Comparison of ENCODE assay signal across 10 cellular contexts in genomic region chr15:70505971-70506887, GRCh38.
DNase-seq lines count a peak whose midpoint lies in the region; ATAC-seq and TF ChIP-seq lines count a peak whose summit lies in the region.
"Had no signal": no experiment of that assay in that cellular context is flagged by ENCODE, and none has a peak within 500 bp of the region (broad histone marks: within the 10 kb centered on the region; RNA-seq: fewer than 3 reads in every experiment).

No MANE protein-coding gene starts in this region.

- H3K4me1 ChIP-seq in BLaER1 treated with 17β-estradiol and CSF1 and Interleukin-3, amounts not matched to agents 10 nM and 100 nM = peaks cover 50 to 88% (median 63%) of the 10 kb centered on the region in 10 experiments
- peaks cover 59% of the 10 kb centered on the region for H3K4me1 ChIP-seq in RWPE2 (ENCODE audit: insufficient read depth, poor library complexity, severe bottlenecking)
- peaks cover 34% of the 10 kb centered on the region for H3K4me1 ChIP-seq in suprapubic skin
- peaks cover 7 to 35% of the 10 kb centered on the region in 2 donors for H3K4me1 ChIP-seq in gastrocnemius medialis
- H3K4me1 ChIP-seq: right lobe of liver had no signal

- H3K4me3 ChIP-seq in BLaER1 treated with 17β-estradiol and CSF1 and Interleukin-3, amounts not matched to agents 10 nM and 100 nM = no peak overlapping the region
- H3K4me3 ChIP-seq in H7 (ENCODE audit: insufficient read depth, low read depth, low read length) (no peak overlapping the region), RWPE2 (ENCODE audit: severe bottlenecking) (no peak overlapping the region), suprapubic skin (no peak overlapping the region), gastrocnemius medialis (no peak overlapping the region)
- H3K4me3 ChIP-seq: right lobe of liver had no signal

- peaks cover 31 to 59% (median 49%) of the 10 kb centered on the region in 11 experiments for H3K27me3 ChIP-seq in BLaER1 treated with 17β-estradiol and CSF1 and Interleukin-3, amounts not matched to agents 10 nM and 100 nM
- H3K27me3 ChIP-seq in H7 (ENCODE audit: control insufficient read depth, insufficient read depth, low read length) (no peaks in the 10 kb centered on the region), RWPE2 (ENCODE audit: insufficient read depth, poor library complexity, severe bottlenecking) (no peaks in the 10 kb centered on the region), suprapubic skin (no peaks in the 10 kb centered on the region), gastrocnemius medialis (no peaks in the 10 kb centered on the region)
- H3K27me3 ChIP-seq: right lobe of liver had no signal

- intact Hi-C loops in gastrocnemius medialis (cut with DNase I; ENCODE audit: low total_unique reads) = no loop called here

- DNase-seq in H7 (peak; percentile 74), RWPE2 (ENCODE audit: low spot score) (no peak), iPS DF 19.7 (ENCODE audit: low read depth, low spot score) (peak; percentile 30), suprapubic skin (ENCODE audit: low spot score in 2 of 2) (no peak), C1 segment of cervical spinal cord (lab: John Stamatoyannopoulos, UW) (no peak), left lobe of liver (ENCODE audit: low spot score) (no peak), gastrocnemius medialis (no peak)
- DNase-seq: cortex of kidney, right lobe of liver had no signal

- peak overlapping the region in 3 of 11 experiments; percentile 62 to 77 (median 76); a peak in 3 of 22 replicates for H3K27ac ChIP-seq in BLaER1 treated with 17β-estradiol and CSF1 and Interleukin-3, amounts not matched to agents 10 nM and 100 nM
- H3K27ac ChIP-seq in RWPE2 (ENCODE audit: poor library complexity, severe bottlenecking) = peak overlapping the region; percentile 72
- no peak overlapping the region for H3K27ac ChIP-seq in suprapubic skin
- no peak overlapping the region for H3K27ac ChIP-seq in gastrocnemius medialis
- H3K27ac ChIP-seq: right lobe of liver had no signal

- H3K9ac ChIP-seq in BLaER1 treated with 17β-estradiol and CSF1 and Interleukin-3, amounts not matched to agents 10 nM and 100 nM = peak overlapping the region in 1 of 11 experiments; percentile 66; a peak in 1 of 22 replicates

- 80% methylated on average over 5 of the region's 5 CpGs for WGBS in suprapubic skin

- H3K4me2 ChIP-seq in BLaER1 treated with 17β-estradiol and CSF1 and Interleukin-3, amounts not matched to agents 10 nM and 100 nM = peak overlapping the region; percentile 88 to 99 (median 95); a peak in 19 of 22 replicates

- H4K20me1 ChIP-seq in BLaER1 treated with 17β-estradiol and CSF1 and Interleukin-3, amounts not matched to agents 10 nM and 100 nM = peaks cover 0 to 50% (median 41%) of the 10 kb centered on the region in 11 experiments; a peak in 17 of 22 replicates

- H3K9me3 ChIP-seq in BLaER1 treated with 17β-estradiol and CSF1 and Interleukin-3, amounts not matched to agents 10 nM and 100 nM (replicated peaks in 1 of 11) = peaks cover 17 to 32% (median 22%) of the 10 kb centered on the region in 11 experiments
- peaks cover 7% of the 10 kb centered on the region for H3K9me3 ChIP-seq in RWPE2 (ENCODE audit: severe bottlenecking)
- peaks cover 13% of the 10 kb centered on the region for H3K9me3 ChIP-seq in suprapubic skin
- H3K9me3 ChIP-seq in gastrocnemius medialis = peaks cover 0 to 4% (median 0%) of the 10 kb centered on the region in 3 donors
- H3K9me3 ChIP-seq: right lobe of liver had no signal

- no peak for TF ChIP-seq CTCF in RWPE2 (IDR thresholded peaks at IDR 0.05; ENCODE audit: poor library complexity, severe bottlenecking)
- no peak for TF ChIP-seq CTCF in suprapubic skin (IDR thresholded peaks at IDR 0.05)
- no peak for TF ChIP-seq CTCF in gastrocnemius medialis (IDR thresholded peaks at IDR 0.05 in 4 of 5, conservative IDR thresholded peaks at IDR 0.05 in 1 of 5)

- no peak for TF ChIP-seq POLR2A in suprapubic skin (IDR thresholded peaks at IDR 0.05)
- no peak for TF ChIP-seq POLR2A in gastrocnemius medialis (IDR thresholded peaks at IDR 0.05)

- in situ Hi-C loops in gastrocnemius medialis (cut with MboI; ENCODE audit: low sequenced_read_pairs in 4 of 4) = no loop called here

- no peaks in the 10 kb centered on the region for H3K36me3 ChIP-seq in BLaER1 treated with 17β-estradiol and CSF1 and Interleukin-3, amounts not matched to agents 10 nM and 100 nM
- H3K36me3 ChIP-seq in H7 (replicated peaks; ENCODE audit: control insufficient read depth, insufficient read depth, low read length) (no peaks in the 10 kb centered on the region), RWPE2 (ENCODE audit: low read depth) (no peaks in the 10 kb centered on the region), suprapubic skin (no peaks in the 10 kb centered on the region), gastrocnemius medialis (no peaks in the 10 kb centered on the region)
- H3K36me3 ChIP-seq: right lobe of liver had no signal

- ATAC-seq in RWPE2 (ENCODE audit: low read depth) (no peak), left lobe of liver (no peak), gastrocnemius medialis (no peak)

- TF ChIP-seq EP300 in suprapubic skin (IDR thresholded peaks at IDR 0.05) = no peak

Comparison
In these comparisons a context has a peak if more than half of its experiments do, and no peak if none do; other contexts are left out.
1. DNase-seq: peak in H7 (single experiment) and iPS DF 19.7 (single experiment); none in RWPE2 (single experiment), suprapubic skin (0 of 2), C1 segment of cervical spinal cord (0 of 14), left lobe of liver (single experiment) and gastrocnemius medialis (0 of 2).